8 cellular contexts compared by ENCODE assay signal in the genomic region with DNA sequence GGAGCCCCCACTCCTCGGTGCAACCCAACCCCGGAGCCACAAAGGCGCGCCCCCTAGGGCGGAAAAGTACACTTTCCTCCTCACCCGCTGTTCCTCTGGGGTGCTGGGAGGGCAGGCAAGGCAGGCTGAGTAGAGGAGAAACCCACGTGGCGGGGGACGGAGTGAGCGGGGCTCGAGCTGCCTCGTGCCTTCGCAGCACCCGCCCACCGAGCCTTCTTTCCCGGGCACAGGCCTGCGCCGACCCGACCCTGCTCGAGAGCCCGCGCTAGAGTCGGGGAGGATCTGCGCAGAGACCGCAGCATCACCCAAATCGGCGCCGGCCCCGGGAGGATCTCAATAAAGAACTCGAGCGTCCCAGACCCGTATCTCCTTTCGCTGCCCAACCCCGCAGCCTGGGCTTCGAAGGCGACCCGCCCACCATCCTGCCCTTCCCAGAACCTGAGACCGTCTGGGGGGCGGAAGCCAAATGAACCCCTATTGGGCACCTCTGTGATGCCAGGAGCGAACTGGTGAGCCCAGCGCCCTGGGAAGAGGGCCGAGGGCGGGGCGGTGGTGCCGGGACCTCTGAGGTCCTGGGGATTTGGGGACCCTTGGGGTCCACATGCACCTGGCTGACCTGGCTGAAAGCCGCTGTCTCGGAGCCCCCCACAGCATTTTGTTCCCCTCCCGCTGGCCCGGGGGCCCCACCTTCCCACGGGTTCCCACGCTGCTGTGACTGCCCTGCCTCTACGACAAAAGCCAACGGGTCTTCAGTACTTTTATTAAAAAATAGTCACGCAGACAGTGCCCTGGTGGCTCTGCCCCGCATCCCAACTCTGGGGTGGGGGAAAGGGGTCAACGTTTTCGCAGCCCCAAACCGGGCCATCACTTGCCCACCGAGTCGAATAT. TPM values are rescaled to one million over a fixed set of nuclear protein-coding genes. Genes with fewer than 3 reads are reported as not detected.
DNase-seq lines count a peak whose midpoint lies in the region; ATAC-seq, FAIRE-seq and TF ChIP-seq lines count a peak whose summit lies in the region.

No MANE protein-coding gene starts in this region.

- H3K79me2 ChIP-seq in K562 (ENCODE audit: control insufficient read depth, insufficient read depth, low read length), result no peaks in the 10 kb centered on the region
- H3K79me2 ChIP-seq in osteoblast (ENCODE audit: insufficient read depth, low read length), result no peaks in the 10 kb centered on the region

- H2AFZ ChIP-seq in K562 (ENCODE audit: low read depth, low read length) (no peak overlapping the region), osteoblast (ENCODE audit: low read length) (no peak overlapping the region)

- 95% methylated on average over 27 of the region's 60 CpGs for WGBS in K562 (ENCODE audit: insufficient coverage, low coverage, missing lambda C conversion rate)

- POLR2A ChIA-PET in K562 (lab: Yijun Ruan, JAX), result interaction anchor here (1.0 kb wide), 1 partner anchor 179 kb away, joined by 3 read pairs; no protein-coding TSS in a partner anchor

- peaks cover 0 to 7% (median 0%) of the 10 kb centered on the region in 3 donors for H3K36me3 ChIP-seq in Peyer's patch
- peaks cover 20% of the 10 kb centered on the region; the same call in 2 of the 3 replicates for H3K36me3 ChIP-seq in K562 (ENCODE audit: control insufficient read depth, insufficient read depth, low read length)
- H3K36me3 ChIP-seq in osteoblast (ENCODE audit: insufficient read depth, low read length), result peaks cover 13% of the 10 kb centered on the region
- H3K36me3 ChIP-seq in brain microvascular endothelial cell (replicated peaks), result peaks cover 3% of the 10 kb centered on the region

- H3K4me3 ChIP-seq in Peyer's patch, result peak overlapping the region in 3 of 4 donors; percentile 5 to 25 (median 20)
- no peak overlapping the region for H3K4me3 ChIP-seq in K562
- H3K4me3 ChIP-seq in osteoblast (ENCODE audit: insufficient read depth, low read length), result no peak overlapping the region
- no peak overlapping the region for H3K4me3 ChIP-seq in brain microvascular endothelial cell (ENCODE audit: low read depth, low read length)

- no peak for TF ChIP-seq EP300 in K562 (IDR thresholded peaks at IDR 0.05; ENCODE audit: low read length)

- DNase-seq in D341Med (ENCODE audit: low spot score) (peak; percentile 43), Peyer's patch (no peak), K562 (ENCODE audit: extremely low read depth in 1 of 4, low spot score in 3 of 4) (no peak), osteoblast (ENCODE audit: insufficient read length, low spot score, missing footprints) (peak; percentile 90), NCI-H774 (lab: John Stamatoyannopoulos, UW) (no peak), NCI-H187 treated with DMSO at 0.1 percent for 48 hours (lab: John Stamatoyannopoulos, UW) (no peak), C1 segment of cervical spinal cord (lab: John Stamatoyannopoulos, UW) (no peak), brain microvascular endothelial cell (no peak)

- no peaks in the 10 kb centered on the region for H3K9me3 ChIP-seq in Peyer's patch
- no peaks in the 10 kb centered on the region for H3K9me3 ChIP-seq in K562 (replicated peaks; ENCODE audit: control insufficient read depth, insufficient read depth, low read depth, low read length)
- H3K9me3 ChIP-seq in osteoblast (ENCODE audit: low read depth, low read length), result no peaks in the 10 kb centered on the region

- H3K4me2 ChIP-seq in K562 (ENCODE audit: insufficient read depth, low read length), result no peak overlapping the region
- no peak overlapping the region for H3K4me2 ChIP-seq in osteoblast (ENCODE audit: insufficient read depth, low read length)

- no peak for FAIRE-seq in K562 (lab: Jason Lieb, UNC)

- TF ChIP-seq CTCF in Peyer's patch (IDR thresholded peaks at IDR 0.05) (no peak), K562 (IDR thresholded peaks at IDR 0.05 in 2 of 3, conservative IDR thresholded peaks at IDR 0.05 in 1 of 3; ENCODE audit: insufficient read depth in 2 of 3, low read depth in 1 of 3, low read length in 3 of 3) (no peak), osteoblast (IDR thresholded peaks at IDR 0.05; ENCODE audit: extremely low read depth, low read depth, low read length) (no peak), brain microvascular endothelial cell (IDR thresholded peaks at IDR 0.05; ENCODE audit: low read depth, low read length, missing control alignments) (no peak)

- peaks cover 0 to 25% of the 10 kb centered on the region in 2 donors for H3K27me3 ChIP-seq in Peyer's patch
- H3K27me3 ChIP-seq in K562 (ENCODE audit: control insufficient read depth in 2 of 2, insufficient read depth in 2 of 2, low read length in 2 of 2), result no peaks in the 10 kb centered on the region
- H3K27me3 ChIP-seq in osteoblast (ENCODE audit: insufficient read depth, low read length), result peaks cover 44% of the 10 kb centered on the region
- H3K27me3 ChIP-seq in brain microvascular endothelial cell (replicated peaks), result peaks cover 37% of the 10 kb centered on the region

- BruUV-seq in K562 (replicated peaks; lab: Mats Ljungman, UMichigan), result no TSS peak

- no peak for TF ChIP-seq RAD21 in K562 (CRISPR knock-in tag; conservative IDR thresholded peaks at IDR 0.05 in 1 of 2, IDR thresholded peaks at IDR 0.05 in 1 of 2)

- H3K9me1 ChIP-seq in K562 (ENCODE audit: control insufficient read depth, insufficient read depth, low read length), result no peaks in the 10 kb centered on the region

- no peak for TF ChIP-seq POLR2A in Peyer's patch (IDR thresholded peaks at IDR 0.05)
- TF ChIP-seq POLR2A in K562 (conservative IDR thresholded peaks at IDR 0.05), result no peak

- ATAC-seq in K562, result no peak

- CTCF ChIA-PET in K562 (lab: Yijun Ruan, JAX; ENCODE audit: low intra/inter-chr PET ratio), result no interaction called here

- H3K27ac ChIP-seq in Peyer's patch, result no peak overlapping the region
- H3K27ac ChIP-seq in K562 (ENCODE audit: extremely low read depth, low read depth, low read length), result no peak overlapping the region
- H3K27ac ChIP-seq in osteoblast (ENCODE audit: low read depth, low read length), result no peak overlapping the region
- no peak overlapping the region for H3K27ac ChIP-seq in brain microvascular endothelial cell

- H4K20me1 ChIP-seq in K562 (replicated peaks; ENCODE audit: control insufficient read depth, insufficient read depth, low read length) (no peaks in the 10 kb centered on the region), osteoblast (ENCODE audit: insufficient read depth, low read length) (peaks cover 19% of the 10 kb centered on the region)

- in situ Hi-C loops in K562 (cut with MboI), result no loop called here
- in situ Hi-C loops in brain microvascular endothelial cell (cut with HindIII; ENCODE audit: low pct_ligation_motif_present, low sequenced_read_pairs), result no loop called here

- no peak overlapping the region for H3K9ac ChIP-seq in K562 (ENCODE audit: insufficient read depth in 1 of 2, low read depth in 2 of 2, low read length in 2 of 2)

- intact Hi-C loops in K562 (cut with micrococcal nuclease), result no loop called here

- H3K4me1 ChIP-seq in Peyer's patch, result peaks cover 0 to 26% (median 9%) of the 10 kb centered on the region in 4 donors
- H3K4me1 ChIP-seq in K562 (replicated peaks in 1 of 2; ENCODE audit: control insufficient read depth in 2 of 2, insufficient read depth in 2 of 2, low read length in 2 of 2), result peaks cover 0 to 8% of the 10 kb centered on the region in 2 experiments; a peak in 2 of 5 replicates
- no peaks in the 10 kb centered on the region for H3K4me1 ChIP-seq in osteoblast (ENCODE audit: insufficient read depth, low read length)

RNA-seq across cellular contexts. Expression of gene UCN, which starts 1.3 kb away (rescaled TPM):
- 1 to 10 TPM in 2 of 4 donors, not detected in 2; 2.3 to 5.2 TPM for total RNA-seq in Peyer's patch
- total RNA-seq in K562 (2011; cell fraction: chromatin; rRNA removed; ENCODE audit: low replicate concordance), result 2.2 and 3.1 TPM in 2 replicates
- total RNA-seq in K562 (2011; cell fraction: nucleolus; rRNA removed), result 5.2 and 5.7 TPM in 2 replicates
- total RNA-seq in K562 (2011; cell fraction: nucleoplasm; rRNA removed), result 1.5 and 2.2 TPM in 2 replicates
- 2.7 and 2.8 TPM in 2 replicates for total RNA-seq in K562 (2014; rRNA removed)
- 0.25 TPM in 1 of 2 replicates, not detected in the other for total RNA-seq in K562 (2014; rRNA removed; fragmentation: Illumina TruSeq; extraction: Trizol)
- 0.64 and 0.65 TPM in 2 replicates for total RNA-seq in K562 (2015; rRNA removed; fragmentation: Illumina TruSeq; extraction: Trizol)
- 2.2 and 2.6 TPM in 2 replicates for total RNA-seq in K562 (2021)
- polyA plus RNA-seq in K562 (2011; rRNA removed), result 0.43 and 0.53 TPM in 2 replicates
- polyA plus RNA-seq in K562 (2011; cell fraction: cytosol; rRNA removed), result 0.53 and 3.9 TPM in 2 replicates
- polyA plus RNA-seq in K562 (2011; cell fraction: nucleus; rRNA removed), result 3.2 and 7.5 TPM in 2 replicates
- 1.1 and 5.5 TPM in 2 replicates for polyA plus RNA-seq in K562 (2012)
- polyA plus RNA-seq in K562 (2014; fragmentation: Illumina TruSeq; extraction: Trizol), result 0.30 and 0.39 TPM in 2 replicates
- polyA plus RNA-seq in K562 (2014; fragmentation: Nextera tagmentation; extraction: Ambion mirVana), result under 1 TPM; 0.10 to 0.28 TPM
- 0.96 and 1.5 TPM in 2 replicates for polyA plus RNA-seq in K562 (2014; rRNA removed)
- not detected in 2 replicates for polyA minus RNA-seq in K562 (2011; rRNA and poly(A)+ RNA removed)
- 1.1 TPM in 1 of 2 replicates, not detected in the other for polyA minus RNA-seq in K562 (2011; cell fraction: cytosol; rRNA and poly(A)+ RNA removed)
- 0.89 and 1.8 TPM in 2 replicates for polyA minus RNA-seq in K562 (2011; cell fraction: nucleus; rRNA and poly(A)+ RNA removed)
- total RNA-seq in osteoblast, result 0.36 and 1.2 TPM in 2 replicates

RNA-seq across cellular contexts. Expression of gene MPV17, which starts 16.0 kb away (rescaled TPM):
- total RNA-seq in Peyer's patch (10 to 100 TPM; 41.5 to 62.3 (median 51.6) TPM), K562 (2014; rRNA removed) (54.7 and 74.5 TPM in 2 replicates), K562 (2014; rRNA removed; fragmentation: Illumina TruSeq; extraction: Trizol) (60.4 and 69.2 TPM in 2 replicates), K562 (2015; rRNA removed; fragmentation: Illumina TruSeq; extraction: Trizol) (70.2 and 70.9 TPM in 2 replicates), K562 (2021) (66.8 and 71.2 TPM in 2 replicates), osteoblast (98.8 and 112 TPM in 2 replicates)
- 288 and 498 TPM in 2 replicates for total RNA-seq in K562 (2011; cell fraction: chromatin; rRNA removed; ENCODE audit: low replicate concordance)
- 229 and 251 TPM in 2 replicates for total RNA-seq in K562 (2011; cell fraction: nucleolus; rRNA removed)
- total RNA-seq in K562 (2011; cell fraction: nucleoplasm; rRNA removed), result 296 and 427 TPM in 2 replicates
- polyA plus RNA-seq in K562 (2011; rRNA removed) (140 and 144 TPM in 2 replicates), K562 (2014; fragmentation: Illumina TruSeq; extraction: Trizol) (107 and 134 TPM in 2 replicates), K562 (2014; fragmentation: Nextera tagmentation; extraction: Ambion mirVana) (10 to 100 TPM; 69.8 to 81.8 TPM), K562 (2014; rRNA removed) (65.3 and 67.2 TPM in 2 replicates)
- 190 and 249 TPM in 2 replicates for polyA plus RNA-seq in K562 (2011; cell fraction: cytosol; rRNA removed)
- polyA plus RNA-seq in K562 (2011; cell fraction: nucleus; rRNA removed), result 280 and 330 TPM in 2 replicates
- polyA plus RNA-seq in K562 (2012), result 99.4 and 107 TPM in 2 replicates
- polyA minus RNA-seq in K562 (2011; rRNA and poly(A)+ RNA removed), result 141 and 162 TPM in 2 replicates
- 56.1 and 78.0 TPM in 2 replicates for polyA minus RNA-seq in K562 (2011; cell fraction: cytosol; rRNA and poly(A)+ RNA removed)
- polyA minus RNA-seq in K562 (2011; cell fraction: nucleus; rRNA and poly(A)+ RNA removed), result 58.2 and 79.0 TPM in 2 replicates

RNA-seq across cellular contexts. Expression of gene TRIM54, which starts 24.7 kb away (rescaled TPM):
- total RNA-seq in Peyer's patch (under 1 TPM in 1 of 4 donors, not detected in 3; 0.54 TPM), K562 (2014; rRNA removed) (not detected in 2 replicates), K562 (2014; rRNA removed; fragmentation: Illumina TruSeq; extraction: Trizol) (not detected in 2 replicates), K562 (2015; rRNA removed; fragmentation: Illumina TruSeq; extraction: Trizol) (not detected in 2 replicates), K562 (2021) (not detected in 2 replicates), osteoblast (not detected in 2 replicates)
- 0.32 TPM in 1 of 2 replicates, not detected in the other for total RNA-seq in K562 (2011; cell fraction: chromatin; rRNA removed; ENCODE audit: low replicate concordance)
- total RNA-seq in K562 (2011; cell fraction: nucleolus; rRNA removed), result not detected in 2 replicates
- total RNA-seq in K562 (2011; cell fraction: nucleoplasm; rRNA removed), result not detected in 2 replicates
- polyA plus RNA-seq in K562 (2011; rRNA removed) (not detected in 2 replicates), K562 (2014; fragmentation: Illumina TruSeq; extraction: Trizol) (not detected in 2 replicates), K562 (2014; fragmentation: Nextera tagmentation; extraction: Ambion mirVana) (not detected), K562 (2014; rRNA removed) (not detected in 2 replicates)
- not detected in 2 replicates for polyA plus RNA-seq in K562 (2011; cell fraction: cytosol; rRNA removed)
- 0.08 TPM in 1 of 2 replicates, not detected in the other for polyA plus RNA-seq in K562 (2011; cell fraction: nucleus; rRNA removed)
- 0.08 TPM in 1 of 2 replicates, not detected in the other for polyA plus RNA-seq in K562 (2012)
- polyA minus RNA-seq in K562 (2011; rRNA and poly(A)+ RNA removed), result not detected in 2 replicates
- polyA minus RNA-seq in K562 (2011; cell fraction: cytosol; rRNA and poly(A)+ RNA removed), result not detected in 2 replicates
- polyA minus RNA-seq in K562 (2011; cell fraction: nucleus; rRNA and poly(A)+ RNA removed), result not detected in 2 replicates

RNA-seq across cellular contexts. Expression of gene DNAJC5G, which starts 31.7 kb away (rescaled TPM):
- total RNA-seq in Peyer's patch (1 to 10 TPM in 1 of 4 donors, not detected in 3; 4.3 TPM), K562 (2014; rRNA removed) (not detected in 2 replicates), K562 (2014; rRNA removed; fragmentation: Illumina TruSeq; extraction: Trizol) (not detected in 2 replicates), K562 (2015; rRNA removed; fragmentation: Illumina TruSeq; extraction: Trizol) (not detected in 2 replicates), K562 (2021) (not detected in 2 replicates), osteoblast (not detected in 2 replicates)
- 0.35 TPM in 1 of 2 replicates, not detected in the other for total RNA-seq in K562 (2011; cell fraction: chromatin; rRNA removed; ENCODE audit: low replicate concordance)
- total RNA-seq in K562 (2011; cell fraction: nucleolus; rRNA removed), result not detected in 2 replicates
- not detected in 2 replicates for total RNA-seq in K562 (2011; cell fraction: nucleoplasm; rRNA removed)
- polyA plus RNA-seq in K562 (2011; rRNA removed) (not detected in 2 replicates), K562 (2014; fragmentation: Illumina TruSeq; extraction: Trizol) (not detected in 2 replicates), K562 (2014; fragmentation: Nextera tagmentation; extraction: Ambion mirVana) (not detected), K562 (2014; rRNA removed) (0.43 TPM in 1 of 2 replicates, not detected in the other)
- polyA plus RNA-seq in K562 (2011; cell fraction: cytosol; rRNA removed), result not detected in 2 replicates
- polyA plus RNA-seq in K562 (2011; cell fraction: nucleus; rRNA removed), result 0.15 and 0.37 TPM in 2 replicates
- 0.08 TPM in 1 of 2 replicates, not detected in the other for polyA plus RNA-seq in K562 (2012)
- polyA minus RNA-seq in K562 (2011; rRNA and poly(A)+ RNA removed), result not detected in 2 replicates
- polyA minus RNA-seq in K562 (2011; cell fraction: cytosol; rRNA and poly(A)+ RNA removed), result not detected in 2 replicates
- not detected in 2 replicates for polyA minus RNA-seq in K562 (2011; cell fraction: nucleus; rRNA and poly(A)+ RNA removed)

RNA-seq across cellular contexts. Expression of gene SLC30A3, which starts 44.1 kb away (rescaled TPM):
- total RNA-seq in Peyer's patch, result under 1 TPM in 1 of 4 donors, not detected in 3; 0.35 TPM
- total RNA-seq in K562 (2011; cell fraction: chromatin; rRNA removed; ENCODE audit: low replicate concordance), result 4.4 and 10.5 TPM in 2 replicates
- total RNA-seq in K562 (2011; cell fraction: nucleolus; rRNA removed), result 4.5 and 6.7 TPM in 2 replicates
- 6.2 and 8.4 TPM in 2 replicates for total RNA-seq in K562 (2011; cell fraction: nucleoplasm; rRNA removed)
- 0.68 and 2.4 TPM in 2 replicates for total RNA-seq in K562 (2014; rRNA removed)
- total RNA-seq in K562 (2014; rRNA removed; fragmentation: Illumina TruSeq; extraction: Trizol), result 0.10 and 0.36 TPM in 2 replicates
- total RNA-seq in K562 (2015; rRNA removed; fragmentation: Illumina TruSeq; extraction: Trizol), result 0.41 and 0.58 TPM in 2 replicates
- total RNA-seq in K562 (2021), result 2.0 and 2.2 TPM in 2 replicates
- 1.2 and 3.1 TPM in 2 replicates for polyA plus RNA-seq in K562 (2011; rRNA removed)
- 5.3 and 8.9 TPM in 2 replicates for polyA plus RNA-seq in K562 (2011; cell fraction: cytosol; rRNA removed)
- 12.9 and 17.5 TPM in 2 replicates for polyA plus RNA-seq in K562 (2011; cell fraction: nucleus; rRNA removed)
- 1.6 and 2.0 TPM in 2 replicates for polyA plus RNA-seq in K562 (2012)
- polyA plus RNA-seq in K562 (2014; fragmentation: Illumina TruSeq; extraction: Trizol), result 1.1 and 2.2 TPM in 2 replicates
- under 1 TPM in 1 of 2 experiments, not detected in 1; 0.03 TPM for polyA plus RNA-seq in K562 (2014; fragmentation: Nextera tagmentation; extraction: Ambion mirVana)
- 2.3 and 2.7 TPM in 2 replicates for polyA plus RNA-seq in K562 (2014; rRNA removed)
- polyA minus RNA-seq in K562 (2011; rRNA and poly(A)+ RNA removed), result 1.2 and 1.4 TPM in 2 replicates
- polyA minus RNA-seq in K562 (2011; cell fraction: cytosol; rRNA and poly(A)+ RNA removed), result 2.7 and 3.5 TPM in 2 replicates
- 1.9 and 2.3 TPM in 2 replicates for polyA minus RNA-seq in K562 (2011; cell fraction: nucleus; rRNA and poly(A)+ RNA removed)
- total RNA-seq in osteoblast, result under 0.01 and 0.88 TPM in 2 replicates

Comparison
In these comparisons a context has a peak if more than half of its experiments do, and no peak if none do; other contexts are left out.
1. DNase-seq: peak in D341Med (single experiment) and osteoblast (single experiment); none in Peyer's patch (0 of 3), K562 (0 of 4), NCI-H774 (single experiment), NCI-H187 treated with DMSO at 0.1 percent for 48 hours (single experiment), C1 segment of cervical spinal cord (0 of 14) and brain microvascular endothelial cell (single experiment).
2. H3K4me3 ChIP-seq: peak in Peyer's patch (3 of 4); none in K562 (single experiment), osteoblast (single experiment) and brain microvascular endothelial cell (single experiment).